1 cellular context compared by ENCODE assay signal in genomic region chr10:129507216-129507615, GRCh38.
TF ChIP-seq lines count a peak whose summit lies in the region.

No MANE protein-coding gene starts in this region.

TF ChIP-seq in H1, 55 proteins besides CTCF, POLR2A, EP300 and RAD21 (continued from another document):
- no peak for TF ChIP-seq USF2 (IDR thresholded peaks at IDR 0.05; ENCODE audit: low read length)
- no peak for TF ChIP-seq TEAD4 (IDR thresholded peaks at IDR 0.05; ENCODE audit: low read depth, low read length)
- TF ChIP-seq SAP30 (IDR thresholded peaks at IDR 0.05; ENCODE audit: insufficient read depth, insufficient replicate concordance, low read length): no peak
- TF ChIP-seq SIX5 (IDR thresholded peaks at IDR 0.05; ENCODE audit: low read depth, low read length): no peak
- TF ChIP-seq TAF1 (IDR thresholded peaks at IDR 0.05; ENCODE audit: low read depth, low read length): no peak
- TF ChIP-seq PHF8 (conservative IDR thresholded peaks at IDR 0.05; ENCODE audit: low read depth, low read length): no peak
- TF ChIP-seq, protein P1, sequence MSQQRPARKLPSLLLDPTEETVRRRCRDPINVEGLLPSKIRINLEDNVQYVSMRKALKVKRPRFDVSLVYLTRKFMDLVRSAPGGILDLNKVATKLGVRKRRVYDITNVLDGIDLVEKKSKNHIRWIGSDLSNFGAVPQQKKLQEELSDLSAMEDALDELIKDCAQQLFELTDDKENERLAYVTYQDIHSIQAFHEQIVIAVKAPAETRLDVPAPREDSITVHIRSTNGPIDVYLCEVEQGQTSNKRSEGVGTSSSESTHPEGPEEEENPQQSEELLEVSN (IDR thresholded peaks at IDR 0.05): no peak
- TF ChIP-seq MAFK (IDR thresholded peaks at IDR 0.05; ENCODE audit: low read depth, low read length): no peak
